In genomic region chr14:99479160-99479902, GRCh38 we compare ENCODE assay signal across 8 cellular contexts. TPM values are rescaled to one million over a fixed set of nuclear protein-coding genes. Genes with fewer than 3 reads are reported as not detected.
DNase-seq lines count a peak whose midpoint lies in the region; ATAC-seq lines count a peak whose summit lies in the region.

No MANE protein-coding gene starts in this region.

- peak in 1 of 3 donors; percentile 4 for DNase-seq in CD4-positive, CD25-positive, alpha-beta regulatory T cell
- peak; percentile 13 for DNase-seq in OCI-M1 (lab: John Stamatoyannopoulos, UW)
- DNase-seq in epithelial cell of prostate (ENCODE audit: low read depth, low spot score): no peak
- no peak for DNase-seq in neuronal stem cell (ENCODE audit: low spot score)
- no peak for DNase-seq in epidermal melanocyte (ENCODE audit: insufficient read length, low spot score)
- DNase-seq in GF-D8 (lab: John Stamatoyannopoulos, UW): no peak
- DNase-seq in NCI-H2029 (lab: John Stamatoyannopoulos, UW): no peak
- no peak for DNase-seq in activated CD4-positive, CD25-positive, alpha-beta regulatory T cell treated with anti-CD3 and anti-CD28 coated beads, Interleukin-2, amount 50 U/mL, for 72 hours

- no peak overlapping the region for H2AK5ac ChIP-seq in neuronal stem cell (ENCODE audit: low read depth, low read length)

- no peak overlapping the region for H3K14ac ChIP-seq in neuronal stem cell (ENCODE audit: low read length)

- peaks cover 33% of the 10 kb centered on the region for H3K4me1 ChIP-seq in CD4-positive, CD25-positive, alpha-beta regulatory T cell (ENCODE audit: control insufficient read depth, insufficient read depth, low read length, poor library complexity, severe bottlenecking)
- H3K4me1 ChIP-seq in neuronal stem cell (ENCODE audit: control insufficient read depth in 2 of 2, insufficient read depth in 1 of 2, low read depth in 1 of 2, low read length in 2 of 2): peaks cover 2 to 12% of the 10 kb centered on the region in 2 donors

- no peak overlapping the region for H3K4ac ChIP-seq in neuronal stem cell (ENCODE audit: low read length)

- no peaks in the 10 kb centered on the region for H3K27me3 ChIP-seq in CD4-positive, CD25-positive, alpha-beta regulatory T cell (ENCODE audit: control insufficient read depth, insufficient read depth, low read length)
- H3K27me3 ChIP-seq in neuronal stem cell (ENCODE audit: control insufficient read depth in 3 of 3, insufficient read depth in 3 of 3, low read depth in 1 of 3, low read length in 3 of 3): no peaks in the 10 kb centered on the region

- H4K8ac ChIP-seq in neuronal stem cell (ENCODE audit: low read depth, low read length): no peak overlapping the region

- peak overlapping the region; percentile 92 to 98 (median 95) for H3K4me3 Mint-ChIP-seq in CD4-positive, CD25-positive, alpha-beta regulatory T cell

- no peaks in the 10 kb centered on the region for H3K9me3 Mint-ChIP-seq in CD4-positive, CD25-positive, alpha-beta regulatory T cell

- no peak for ATAC-seq in CD4-positive, CD25-positive, alpha-beta regulatory T cell (ENCODE audit: low read depth in 2 of 2)

- peak overlapping the region; percentile 42 for H3K27ac ChIP-seq in CD4-positive, CD25-positive, alpha-beta regulatory T cell (ENCODE audit: insufficient read depth, low read length, poor library complexity, severe bottlenecking)
- peak overlapping the region; percentile 95 for H3K27ac ChIP-seq in epithelial cell of prostate
- H3K27ac ChIP-seq in neuronal stem cell (replicated peaks; ENCODE audit: low read length): no peak overlapping the region

- H3K27ac Mint-ChIP-seq in CD4-positive, CD25-positive, alpha-beta regulatory T cell: peak overlapping the region; percentile 18 to 63 (median 56)

- no peak overlapping the region for H2BK120ac ChIP-seq in neuronal stem cell (ENCODE audit: low read depth, low read length)

- no peak overlapping the region for H3K18ac ChIP-seq in neuronal stem cell (ENCODE audit: low read length)

- H3K4me3 ChIP-seq in CD4-positive, CD25-positive, alpha-beta regulatory T cell (ENCODE audit: low read depth, low read length): peak overlapping the region; percentile 70
- H3K4me3 ChIP-seq in neuronal stem cell (ENCODE audit: low read length in 2 of 2): peak overlapping the region; percentile 75 to 97

- no peak overlapping the region for H2BK5ac ChIP-seq in neuronal stem cell (ENCODE audit: low read length)

- H3K27me3 Mint-ChIP-seq in CD4-positive, CD25-positive, alpha-beta regulatory T cell: peaks cover 5% of the 10 kb centered on the region

- H2AFZ ChIP-seq in neuronal stem cell (ENCODE audit: low read length): peak overlapping the region; percentile 87

- no peak overlapping the region for H4K91ac ChIP-seq in neuronal stem cell (ENCODE audit: low read depth, low read length, poor library complexity)

- peak overlapping the region; percentile 76 for H3K23ac ChIP-seq in neuronal stem cell (ENCODE audit: low read depth, low read length, poor library complexity)

- no peak overlapping the region for H2BK12ac ChIP-seq in neuronal stem cell (ENCODE audit: low read length)

- H3K9me3 ChIP-seq in CD4-positive, CD25-positive, alpha-beta regulatory T cell (ENCODE audit: control insufficient read depth in 2 of 2, low read length in 2 of 2): no peaks in the 10 kb centered on the region
- H3K9me3 ChIP-seq in neuronal stem cell (replicated peaks in 1 of 2; ENCODE audit: control insufficient read depth in 2 of 2, insufficient read depth in 1 of 2, low read depth in 1 of 2, low read length in 2 of 2): no peaks in the 10 kb centered on the region

- H3K4me2 ChIP-seq in neuronal stem cell (ENCODE audit: insufficient read depth, low read length, poor library complexity, severe bottlenecking): peak overlapping the region; percentile 83

- peaks cover 5% of the 10 kb centered on the region for H3K79me1 ChIP-seq in neuronal stem cell (ENCODE audit: low read depth, low read length)

- H2BK15ac ChIP-seq in neuronal stem cell (ENCODE audit: low read length): no peak overlapping the region

- peak overlapping the region; percentile 87 for H3K9ac ChIP-seq in neuronal stem cell (ENCODE audit: low read depth, low read length, poor library complexity)

- peaks cover 3% of the 10 kb centered on the region for H3K36me3 Mint-ChIP-seq in CD4-positive, CD25-positive, alpha-beta regulatory T cell

- H3K4me1 Mint-ChIP-seq in CD4-positive, CD25-positive, alpha-beta regulatory T cell: peaks cover 41 to 60% (median 56%) of the 10 kb centered on the region in 4 donors

- WGBS in neuronal stem cell (ENCODE audit: extremely low coverage in 2 of 2, insufficient read length in 2 of 2, insufficient replicate concordance in 1 of 2), 2 donors: no CpG with 5 or more reads among the region's 18 CpGs

- no peaks in the 10 kb centered on the region for H3K36me3 ChIP-seq in CD4-positive, CD25-positive, alpha-beta regulatory T cell (ENCODE audit: control insufficient read depth, insufficient read depth, low read length)
- no peaks in the 10 kb centered on the region for H3K36me3 ChIP-seq in neuronal stem cell (replicated peaks in 1 of 2; ENCODE audit: control insufficient read depth in 2 of 2, insufficient read depth in 2 of 2, low read length in 2 of 2)

RNA-seq across cellular contexts. Expression of gene SETD3, which starts 1.3 kb away (rescaled TPM):
- total RNA-seq in CD4-positive, CD25-positive, alpha-beta regulatory T cell: 38.1 TPM
- 10 to 100 TPM; 26.5 to 35.2 (median 31.7) TPM for polyA plus RNA-seq in CD4-positive, CD25-positive, alpha-beta regulatory T cell
- polyA plus RNA-seq in neuronal stem cell (2013, experiment 1 of 2): 31.6 TPM
- polyA plus RNA-seq in neuronal stem cell (2013, experiment 2 of 2): 33.6 TPM

RNA-seq across cellular contexts. Expression of gene CCNK, which starts 1.9 kb away (rescaled TPM):
- total RNA-seq in CD4-positive, CD25-positive, alpha-beta regulatory T cell: 139 TPM
- polyA plus RNA-seq in CD4-positive, CD25-positive, alpha-beta regulatory T cell: 10 to 100 TPM in 3 of 4 donors, 1 to 10 TPM in 1; 8.8 to 23.9 (median 20.3) TPM
- 65.7 TPM for polyA plus RNA-seq in neuronal stem cell (2013, experiment 1 of 2)
- polyA plus RNA-seq in neuronal stem cell (2013, experiment 2 of 2): 63.4 TPM
